Comparison of ENCODE assay signal across 8 cellular contexts in genomic region chr6:113970808-113971676, GRCh38. TPM values are rescaled to one million over a fixed set of nuclear protein-coding genes. Genes with fewer than 3 reads are reported as not detected.
DNase-seq lines count a peak whose midpoint lies in the region; ATAC-seq and TF ChIP-seq lines count a peak whose summit lies in the region.

Gene HDAC2, minus strand, starts transcription at chr6:113971148. Its CDS starts 240 bp downstream, at chr6:113970908.

- ATAC-seq in GM18907 (IDR thresholded peaks at IDR 0.05; ENCODE audit: unreplicated experiment) (peak; percentile 90), HG03159 (IDR thresholded peaks at IDR 0.05; ENCODE audit: unreplicated experiment) (peak; percentile 84)

- no peaks in the 10 kb centered on the region for H3K36me3 ChIP-seq in kidney epithelial cell (ENCODE audit: control insufficient read depth, insufficient read depth, low read length)

- peak; percentile 49 for DNase-seq in AG09319 (ENCODE audit: extremely low read depth, low read depth)
- peak; percentile 59 to 90 for DNase-seq in NCI-H446 (lab: John Stamatoyannopoulos, UW)
- peak; percentile 78 for DNase-seq in activated CD4-positive, alpha-beta T cell treated with anti-CD3 and anti-CD28 coated beads for 1 hour
- DNase-seq in cerebellum (ENCODE audit: low spot score), result peak; percentile 91
- DNase-seq in kidney epithelial cell (ENCODE audit: low read depth), result no peak
- peak; percentile 66 to 84 for DNase-seq in stimulated activated CD4-positive, alpha-beta T cell treated with anti-CD3 and anti-CD28 coated beads, Interleukin-1b, Interleukin-23, amount 100 ng/mL, for 1 hour (ENCODE audit: low read depth in 2 of 2)

- H3K4me3 ChIP-seq in kidney epithelial cell (ENCODE audit: low read depth, low read length), result peak within 1 kb of the TSS; percentile 80

- no peaks in the 10 kb centered on the region for H3K27me3 ChIP-seq in kidney epithelial cell (ENCODE audit: control insufficient read depth, insufficient read depth, low read length)

- no peak for TF ChIP-seq CTCF in AG09319 (IDR thresholded peaks at IDR 0.05; ENCODE audit: low read depth, low read length)
- TF ChIP-seq CTCF in kidney epithelial cell (IDR thresholded peaks at IDR 0.05; ENCODE audit: insufficient read depth, low read length, poor library complexity, severe bottlenecking), result no peak

RNA-seq across cellular contexts. Expression of gene HDAC2, which starts in this region (rescaled TPM):
- total RNA-seq in cerebellum (175 TPM), kidney epithelial cell (113 and 139 TPM in 2 replicates)
